In genomic region chr15:77527831-77528231, GRCh38 we compare ENCODE assay signal across 21 cellular contexts.
DNase-seq lines count a peak whose midpoint lies in the region; ATAC-seq and TF ChIP-seq lines count a peak whose summit lies in the region.
"Had no signal": no experiment of that assay in that cellular context is flagged by ENCODE, and none has a peak within 500 bp of the region (broad histone marks: within the 10 kb centered on the region; RNA-seq: fewer than 3 reads in every experiment).

No MANE protein-coding gene starts in this region.

- H3K27ac ChIP-seq in A673 (ENCODE audit: low read depth, low read length, poor library complexity, severe bottlenecking) (peak overlapping the region; percentile 21), RWPE1 (peak overlapping the region; percentile 27), esophagus muscularis mucosa (replicated peaks in 1 of 4) (no peak overlapping the region)
- H3K27ac ChIP-seq: A549, brain microvascular endothelial cell, right lobe of liver, thyroid gland, VCaP had no signal

- no peak for ATAC-seq in HG02759 (IDR thresholded peaks at IDR 0.05; ENCODE audit: unreplicated experiment)
- ATAC-seq: activated CD8-positive, alpha-beta memory T cell treated with anti-CD3 and anti-CD28 coated beads, Interleukin-2, amount 10 ng/mL, durations not matched to agents 7 days and 5 days; GM12878 had no signal

- TF ChIP-seq POLR2A in esophagus muscularis mucosa (IDR thresholded peaks at IDR 0.05; ENCODE audit: low read depth): no peak

- H3K4me1 ChIP-seq in A673 (ENCODE audit: insufficient read depth, low read length, poor library complexity, severe bottlenecking): peaks cover 47% of the 10 kb centered on the region
- peaks cover 7 to 15% (median 13%) of the 10 kb centered on the region in 4 donors for H3K4me1 ChIP-seq in esophagus muscularis mucosa
- H3K4me1 ChIP-seq: A549, right lobe of liver had no signal

- H3K9me3 Mint-ChIP-seq in nephron progenitor cell: no peaks in the 10 kb centered on the region
- H3K9me3 Mint-ChIP-seq: CD8-positive, alpha-beta memory T cell; neural crest cell had no signal

- H3K4me1 Mint-ChIP-seq in nephron progenitor cell: peaks cover 72% of the 10 kb centered on the region
- H3K4me1 Mint-ChIP-seq: activated CD8-positive, alpha-beta memory T cell treated with anti-CD3 and anti-CD28 coated beads, Interleukin-2, amount 10 ng/mL, durations not matched to agents 7 days and 5 days; CD8-positive, alpha-beta memory T cell had no signal

- DNase-seq in A673 (ENCODE audit: low spot score) (no peak), RWPE1 (ENCODE audit: low spot score) (no peak), cardiac septum (ENCODE audit: low spot score) (peak; percentile 61), nephron progenitor cell (no peak), DMS79 (lab: John Stamatoyannopoulos, UW) (no peak), GDM1 (lab: John Stamatoyannopoulos, UW) (no peak), esophagus muscularis mucosa (ENCODE audit: extremely low spot score) (no peak)
- DNase-seq: activated CD8-positive, alpha-beta memory T cell treated with anti-CD3 and anti-CD28 coated beads, Interleukin-2, amount 10 ng/mL, durations not matched to agents 7 days and 5 days; brain microvascular endothelial cell; CD8-positive, alpha-beta memory T cell; hypothalamus; left colon; MV-4-11; stimulated activated CD4-positive, alpha-beta T cell treated with anti-CD3 and anti-CD28 coated beads, Interleukin-4, amount 100 ng/mL, for 24 hours had no signal

- POLR2A ChIA-PET in A673 (lab: Charles Lee; ENCODE audit: low non-redundant PET) (no interaction called here), RWPE1 (lab: Yijun Ruan, JAX; ENCODE audit: low non-redundant PET) (no interaction called here)

- H3K4me3 Mint-ChIP-seq in nephron progenitor cell: no peak overlapping the region
- H3K4me3 Mint-ChIP-seq: activated CD8-positive, alpha-beta memory T cell treated with anti-CD3 and anti-CD28 coated beads, Interleukin-2, amount 10 ng/mL, durations not matched to agents 7 days and 5 days; CD8-positive, alpha-beta memory T cell had no signal

- CTCF ChIA-PET in A673 (lab: Charles Lee): interaction anchor here (0.5 to 1.5 kb wide), 2 partner anchors 16 to 85 kb away, joined by 3 to 4 read pairs; no protein-coding TSS in a partner anchor
- CTCF ChIA-PET in RWPE1 (lab: Yijun Ruan, JAX): interaction anchor here (1.6 kb wide), 1 partner anchor 15 kb away, joined by 7 read pairs; no protein-coding TSS in a partner anchor

- H3K27me3 ChIP-seq in A673 (replicated peaks; ENCODE audit: insufficient read depth, low read depth, low read length, poor library complexity): no peaks in the 10 kb centered on the region
- no peaks in the 10 kb centered on the region for H3K27me3 ChIP-seq in esophagus muscularis mucosa
- H3K27me3 ChIP-seq: brain microvascular endothelial cell, right lobe of liver, thyroid gland had no signal

- no TSS peak for BruUV-seq in A673 (replicated peaks; lab: Mats Ljungman, UMichigan)

- H3K4me3 ChIP-seq in A673 (ENCODE audit: low read depth, low read length, poor library complexity, severe bottlenecking) (no peak overlapping the region), esophagus muscularis mucosa (no peak overlapping the region)
- H3K4me3 ChIP-seq: A549, GM12878, right lobe of liver, thyroid gland had no signal

- H3K9me3 ChIP-seq in A673 (ENCODE audit: low read depth, low read length, poor library complexity, severe bottlenecking) (no peaks in the 10 kb centered on the region), esophagus muscularis mucosa (no peaks in the 10 kb centered on the region)
- H3K9me3 ChIP-seq: A549, right lobe of liver, thyroid gland had no signal

- no peaks in the 10 kb centered on the region for H3K36me3 ChIP-seq in A673 (ENCODE audit: insufficient read depth, low read length, poor library complexity, severe bottlenecking)
- no peaks in the 10 kb centered on the region for H3K36me3 ChIP-seq in esophagus muscularis mucosa
- H3K36me3 ChIP-seq: brain microvascular endothelial cell, right lobe of liver, thyroid gland had no signal

- TF ChIP-seq EP300 in esophagus muscularis mucosa (IDR thresholded peaks at IDR 0.05): no peak

- intact Hi-C loops in A673 (cut with micrococcal nuclease; ENCODE audit: unreplicated experiment): no loop called here
- intact Hi-C loops in cardiac septum (cut with DNase I): loop anchor here (1.0 kb wide), 1 partner anchor 21 kb away; no protein-coding TSS in a partner anchor
- intact Hi-C loops in esophagus muscularis mucosa (cut with DNase I): no loop called here

- TF ChIP-seq CTCF in A673 (conservative IDR thresholded peaks at IDR 0.05; ENCODE audit: low read depth, low read length) (no peak), RWPE1 (conservative IDR thresholded peaks at IDR 0.05; ENCODE audit: low read depth) (no peak), nephron progenitor cell (IDR thresholded peaks at IDR 0.05) (no peak), esophagus muscularis mucosa (IDR thresholded peaks at IDR 0.05) (no peak)

- H3K27ac Mint-ChIP-seq in nephron progenitor cell: peak overlapping the region; percentile 98
- H3K27ac Mint-ChIP-seq: activated CD8-positive, alpha-beta memory T cell treated with anti-CD3 and anti-CD28 coated beads, Interleukin-2, amount 10 ng/mL, durations not matched to agents 7 days and 5 days; CD8-positive, alpha-beta memory T cell had no signal

- 87% methylated on average over 5 of the region's 6 CpGs for WGBS in esophagus muscularis mucosa

- H3K27me3 Mint-ChIP-seq in nephron progenitor cell (ENCODE audit: low read depth, poor library complexity): peaks cover 6% of the 10 kb centered on the region
- H3K27me3 Mint-ChIP-seq: CD8-positive, alpha-beta memory T cell had no signal

- no peaks in the 10 kb centered on the region for H3K36me3 Mint-ChIP-seq in nephron progenitor cell (ENCODE audit: low read depth)
- H3K36me3 Mint-ChIP-seq: activated CD8-positive, alpha-beta memory T cell treated with anti-CD3 and anti-CD28 coated beads, Interleukin-2, amount 10 ng/mL, durations not matched to agents 7 days and 5 days; CD8-positive, alpha-beta memory T cell had no signal

Comparison
In these comparisons a context has a peak if more than half of its experiments do, and no peak if none do; other contexts are left out.
1. H3K27ac ChIP-seq: peak in A673 (single experiment) and RWPE1 (single experiment); none in esophagus muscularis mucosa (0 of 4).